ENCODE assay signal across 8 cellular contexts in genomic region chr6:4155848-4156466, GRCh38. TPM values are rescaled to one million over a fixed set of nuclear protein-coding genes. Genes with fewer than 3 reads are reported as not detected.
DNase-seq lines count a peak whose midpoint lies in the region; ATAC-seq and TF ChIP-seq lines count a peak whose summit lies in the region.

No MANE protein-coding gene starts in this region.

- H3K9me3 ChIP-seq in adrenal gland (replicated peaks in 1 of 3), result no peaks in the 10 kb centered on the region

- H3K36me3 ChIP-seq in adrenal gland (replicated peaks in 1 of 2), result no peaks in the 10 kb centered on the region

- intact Hi-C loops in adrenal gland (cut with DNase I) (loop anchor here (10.0 kb wide), 1 partner anchor 101 kb away; no protein-coding TSS in a partner anchor), left ventricle myocardium superior (cut with micrococcal nuclease) (no loop called here)

- H3K27ac ChIP-seq in adrenal gland, result no peak overlapping the region

- POLR2A ChIA-PET in T-cell (lab: Charles Lee), result no interaction called here

- CTCF ChIA-PET in T-cell (lab: Charles Lee), result interaction anchor here (0.7 to 1.6 kb wide), 12 partner anchors 10 to 413 kb away, joined by 3 to 6 read pairs (median 3); partner anchors contain the start of gene ECI2 (in 1 of the 2)

- no peak overlapping the region for H3K27ac Mint-ChIP-seq in T-cell

- H3K36me3 Mint-ChIP-seq in T-cell, result peaks cover 5% of the 10 kb centered on the region

- no peak overlapping the region for H3K4me3 Mint-ChIP-seq in T-cell

- WGBS in adrenal gland, 4 donors, result 0 to 1% (median 0%) methylated on average over 6 of the region's 6 CpGs

- peaks cover 3 to 13% (median 4%) of the 10 kb centered on the region in 3 donors for H3K4me1 Mint-ChIP-seq in T-cell

- peaks cover 0 to 4% of the 10 kb centered on the region in 2 donors for H3K4me1 ChIP-seq in adrenal gland (replicated peaks in 1 of 2)

- H3K27me3 Mint-ChIP-seq in T-cell, result peaks cover 9 to 11% of the 10 kb centered on the region in 2 donors

- H3K9me3 Mint-ChIP-seq in T-cell, result no peaks in the 10 kb centered on the region

- ATAC-seq in T-cell (replicated peaks in 1 of 4) (peak; percentile 93 to 98 (median 96)), left ventricle myocardium superior (peak; percentile 89), HG03469 (IDR thresholded peaks at IDR 0.05; ENCODE audit: unreplicated experiment) (no peak)

- TF ChIP-seq CTCF in HFF-Myc (IDR thresholded peaks at IDR 0.05; ENCODE audit: low read depth, low read length, missing control alignments), result peak; percentile 83
- peak; percentile 78 to 87 (median 84) for TF ChIP-seq CTCF in adrenal gland (IDR thresholded peaks at IDR 0.05)
- peak; percentile 87 for TF ChIP-seq CTCF in retinal pigment epithelial cell (conservative IDR thresholded peaks at IDR 0.05; ENCODE audit: low read depth, low read length)

- TF ChIP-seq POLR2A in adrenal gland (IDR thresholded peaks at IDR 0.05), result no peak

- H3K4me3 ChIP-seq in HFF-Myc (replicated peaks; ENCODE audit: low read depth, low read length) (no peak overlapping the region), adrenal gland (no peak overlapping the region), retinal pigment epithelial cell (ENCODE audit: low read length) (no peak overlapping the region)

- peak; percentile 84 for DNase-seq in ELF-1 (ENCODE audit: low read depth, low spot score)
- DNase-seq in HFF-Myc (ENCODE audit: extremely low read depth, low read depth), result peak; percentile 79
- DNase-seq in NCI-H1694 (lab: John Stamatoyannopoulos, UW), result peak; percentile 65
- DNase-seq in T-cell, result peak; percentile 38 to 79 (median 66)
- DNase-seq in adrenal gland, result peak; percentile 82 to 94 (median 85)
- DNase-seq in left ventricle myocardium superior, result peak; percentile 48
- DNase-seq in retinal pigment epithelial cell (ENCODE audit: low read depth), result no peak

- H3K27me3 ChIP-seq in adrenal gland, result no peaks in the 10 kb centered on the region

RNA-seq across cellular contexts. Expression of gene ECI2, which starts 20.6 kb away (rescaled TPM):
- total RNA-seq in T-cell (10 to 100 TPM; 20.4 to 47.7 (median 36.5) TPM), adrenal gland (100 to 1,000 TPM; 121 to 337 (median 158) TPM), left ventricle myocardium superior (157 TPM)
- polyA plus RNA-seq in adrenal gland, result 100 to 1,000 TPM in 1 of 3 donors, 10 to 100 TPM in 2; 40.1 to 255 (median 76.1) TPM
